1 cellular context compared by ENCODE assay signal in the genomic region with DNA sequence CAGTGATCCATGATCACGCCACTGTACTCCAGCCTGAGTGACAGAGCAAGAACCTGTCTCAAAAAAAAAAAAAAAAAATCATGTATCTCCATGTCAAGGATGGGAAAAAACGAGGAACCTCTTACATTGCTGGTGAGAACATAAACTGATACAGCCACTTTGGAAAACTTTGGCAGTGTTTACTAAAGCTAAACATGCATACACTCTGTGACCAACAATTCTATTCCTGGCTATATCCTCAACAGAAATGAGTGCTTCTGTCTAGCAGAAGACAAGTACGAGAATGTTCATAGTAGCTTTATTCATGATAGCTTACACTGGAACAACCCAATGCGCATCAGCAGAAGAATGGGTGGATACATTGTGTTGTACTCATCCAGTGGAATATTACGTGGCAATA.
TF ChIP-seq lines count a peak whose summit lies in the region.

No MANE protein-coding gene starts in this region.

TF ChIP-seq in K562, 482 proteins besides CTCF, POLR2A, EP300 and RAD21 (continued from another document):
- TF ChIP-seq, protein P1, sequence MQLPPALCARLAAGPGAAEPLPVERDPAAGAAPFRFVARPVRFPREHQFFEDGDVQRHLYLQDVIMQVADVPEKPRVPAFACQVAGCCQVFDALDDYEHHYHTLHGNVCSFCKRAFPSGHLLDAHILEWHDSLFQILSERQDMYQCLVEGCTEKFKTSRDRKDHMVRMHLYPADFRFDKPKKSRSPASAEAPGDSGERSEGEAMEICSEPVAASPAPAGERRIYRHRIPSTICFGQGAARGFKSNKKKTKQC (CRISPR knock-in tag; IDR thresholded peaks at IDR 0.05): no peak
- TF ChIP-seq, protein P2, sequence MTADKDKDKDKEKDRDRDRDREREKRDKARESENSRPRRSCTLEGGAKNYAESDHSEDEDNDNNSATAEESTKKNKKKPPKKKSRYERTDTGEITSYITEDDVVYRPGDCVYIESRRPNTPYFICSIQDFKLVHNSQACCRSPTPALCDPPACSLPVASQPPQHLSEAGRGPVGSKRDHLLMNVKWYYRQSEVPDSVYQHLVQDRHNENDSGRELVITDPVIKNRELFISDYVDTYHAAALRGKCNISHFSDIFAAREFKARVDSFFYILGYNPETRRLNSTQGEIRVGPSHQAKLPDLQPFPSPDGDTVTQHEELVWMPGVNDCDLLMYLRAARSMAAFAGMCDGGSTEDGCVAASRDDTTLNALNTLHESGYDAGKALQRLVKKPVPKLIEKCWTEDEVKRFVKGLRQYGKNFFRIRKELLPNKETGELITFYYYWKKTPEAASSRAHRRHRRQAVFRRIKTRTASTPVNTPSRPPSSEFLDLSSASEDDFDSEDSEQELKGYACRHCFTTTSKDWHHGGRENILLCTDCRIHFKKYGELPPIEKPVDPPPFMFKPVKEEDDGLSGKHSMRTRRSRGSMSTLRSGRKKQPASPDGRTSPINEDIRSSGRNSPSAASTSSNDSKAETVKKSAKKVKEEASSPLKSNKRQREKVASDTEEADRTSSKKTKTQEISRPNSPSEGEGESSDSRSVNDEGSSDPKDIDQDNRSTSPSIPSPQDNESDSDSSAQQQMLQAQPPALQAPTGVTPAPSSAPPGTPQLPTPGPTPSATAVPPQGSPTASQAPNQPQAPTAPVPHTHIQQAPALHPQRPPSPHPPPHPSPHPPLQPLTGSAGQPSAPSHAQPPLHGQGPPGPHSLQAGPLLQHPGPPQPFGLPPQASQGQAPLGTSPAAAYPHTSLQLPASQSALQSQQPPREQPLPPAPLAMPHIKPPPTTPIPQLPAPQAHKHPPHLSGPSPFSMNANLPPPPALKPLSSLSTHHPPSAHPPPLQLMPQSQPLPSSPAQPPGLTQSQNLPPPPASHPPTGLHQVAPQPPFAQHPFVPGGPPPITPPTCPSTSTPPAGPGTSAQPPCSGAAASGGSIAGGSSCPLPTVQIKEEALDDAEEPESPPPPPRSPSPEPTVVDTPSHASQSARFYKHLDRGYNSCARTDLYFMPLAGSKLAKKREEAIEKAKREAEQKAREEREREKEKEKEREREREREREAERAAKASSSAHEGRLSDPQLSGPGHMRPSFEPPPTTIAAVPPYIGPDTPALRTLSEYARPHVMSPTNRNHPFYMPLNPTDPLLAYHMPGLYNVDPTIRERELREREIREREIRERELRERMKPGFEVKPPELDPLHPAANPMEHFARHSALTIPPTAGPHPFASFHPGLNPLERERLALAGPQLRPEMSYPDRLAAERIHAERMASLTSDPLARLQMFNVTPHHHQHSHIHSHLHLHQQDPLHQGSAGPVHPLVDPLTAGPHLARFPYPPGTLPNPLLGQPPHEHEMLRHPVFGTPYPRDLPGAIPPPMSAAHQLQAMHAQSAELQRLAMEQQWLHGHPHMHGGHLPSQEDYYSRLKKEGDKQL (CRISPR knock-in tag; IDR thresholded peaks at IDR 0.05; ENCODE audit: borderline replicate concordance): no peak
- TF ChIP-seq, protein P3, sequence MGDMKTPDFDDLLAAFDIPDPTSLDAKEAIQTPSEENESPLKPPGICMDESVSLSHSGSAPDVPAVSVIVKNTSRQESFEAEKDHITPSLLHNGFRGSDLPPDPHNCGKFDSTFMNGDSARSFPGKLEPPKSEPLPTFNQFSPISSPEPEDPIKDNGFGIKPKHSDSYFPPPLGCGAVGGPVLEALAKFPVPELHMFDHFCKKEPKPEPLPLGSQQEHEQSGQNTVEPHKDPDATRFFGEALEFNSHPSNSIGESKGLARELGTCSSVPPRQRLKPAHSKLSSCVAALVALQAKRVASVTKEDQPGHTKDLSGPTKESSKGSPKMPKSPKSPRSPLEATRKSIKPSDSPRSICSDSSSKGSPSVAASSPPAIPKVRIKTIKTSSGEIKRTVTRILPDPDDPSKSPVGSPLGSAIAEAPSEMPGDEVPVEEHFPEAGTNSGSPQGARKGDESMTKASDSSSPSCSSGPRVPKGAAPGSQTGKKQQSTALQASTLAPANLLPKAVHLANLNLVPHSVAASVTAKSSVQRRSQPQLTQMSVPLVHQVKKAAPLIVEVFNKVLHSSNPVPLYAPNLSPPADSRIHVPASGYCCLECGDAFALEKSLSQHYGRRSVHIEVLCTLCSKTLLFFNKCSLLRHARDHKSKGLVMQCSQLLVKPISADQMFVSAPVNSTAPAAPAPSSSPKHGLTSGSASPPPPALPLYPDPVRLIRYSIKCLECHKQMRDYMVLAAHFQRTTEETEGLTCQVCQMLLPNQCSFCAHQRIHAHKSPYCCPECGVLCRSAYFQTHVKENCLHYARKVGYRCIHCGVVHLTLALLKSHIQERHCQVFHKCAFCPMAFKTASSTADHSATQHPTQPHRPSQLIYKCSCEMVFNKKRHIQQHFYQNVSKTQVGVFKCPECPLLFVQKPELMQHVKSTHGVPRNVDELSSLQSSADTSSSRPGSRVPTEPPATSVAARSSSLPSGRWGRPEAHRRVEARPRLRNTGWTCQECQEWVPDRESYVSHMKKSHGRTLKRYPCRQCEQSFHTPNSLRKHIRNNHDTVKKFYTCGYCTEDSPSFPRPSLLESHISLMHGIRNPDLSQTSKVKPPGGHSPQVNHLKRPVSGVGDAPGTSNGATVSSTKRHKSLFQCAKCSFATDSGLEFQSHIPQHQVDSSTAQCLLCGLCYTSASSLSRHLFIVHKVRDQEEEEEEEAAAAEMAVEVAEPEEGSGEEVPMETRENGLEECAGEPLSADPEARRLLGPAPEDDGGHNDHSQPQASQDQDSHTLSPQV (IDR thresholded peaks at IDR 0.05): no peak
- no peak for TF ChIP-seq ZNF518B (CRISPR knock-in tag; IDR thresholded peaks at IDR 0.05)
- TF ChIP-seq ZBTB1 (CRISPR knock-in tag; IDR thresholded peaks at IDR 0.05; ENCODE audit: borderline replicate concordance, low read depth): no peak
- no peak for TF ChIP-seq PRDM10 (IDR thresholded peaks at IDR 0.05; ENCODE audit: partially characterized antibody)
- no peak for TF ChIP-seq ZNF277 (CRISPR knock-in tag; IDR thresholded peaks at IDR 0.05; ENCODE audit: borderline replicate concordance)
- TF ChIP-seq, protein P4, sequence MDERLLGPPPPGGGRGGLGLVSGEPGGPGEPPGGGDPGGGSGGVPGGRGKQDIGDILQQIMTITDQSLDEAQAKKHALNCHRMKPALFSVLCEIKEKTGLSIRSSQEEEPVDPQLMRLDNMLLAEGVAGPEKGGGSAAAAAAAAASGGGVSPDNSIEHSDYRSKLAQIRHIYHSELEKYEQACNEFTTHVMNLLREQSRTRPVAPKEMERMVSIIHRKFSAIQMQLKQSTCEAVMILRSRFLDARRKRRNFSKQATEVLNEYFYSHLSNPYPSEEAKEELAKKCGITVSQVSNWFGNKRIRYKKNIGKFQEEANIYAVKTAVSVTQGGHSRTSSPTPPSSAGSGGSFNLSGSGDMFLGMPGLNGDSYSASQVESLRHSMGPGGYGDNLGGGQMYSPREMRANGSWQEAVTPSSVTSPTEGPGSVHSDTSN (CRISPR knock-in tag; IDR thresholded peaks at IDR 0.05; ENCODE audit: low read depth): no peak
- TF ChIP-seq, protein P4 (tag; conservative IDR thresholded peaks at IDR 0.05; ENCODE audit: low read depth): no peak
- no peak for TF ChIP-seq PKNOX1 (IDR thresholded peaks at IDR 0.05)
- no peak for TF ChIP-seq XRCC4 (IDR thresholded peaks at IDR 0.05; ENCODE audit: extremely low read depth, insufficient read depth, insufficient read length)
- no peak for TF ChIP-seq CEBPG (CRISPR knock-in tag; IDR thresholded peaks at IDR 0.05)
- TF ChIP-seq CEBPG (tag; conservative IDR thresholded peaks at IDR 0.05 in 1 of 2, IDR thresholded peaks at IDR 0.05 in 1 of 2): no peak
- TF ChIP-seq IRF2 (CRISPR knock-in tag; IDR thresholded peaks at IDR 0.05): no peak
- TF ChIP-seq OTX1 (CRISPR knock-in tag; IDR thresholded peaks at IDR 0.05): no peak
